ENCODE assay signal across 1 cellular context in the genomic region with DNA sequence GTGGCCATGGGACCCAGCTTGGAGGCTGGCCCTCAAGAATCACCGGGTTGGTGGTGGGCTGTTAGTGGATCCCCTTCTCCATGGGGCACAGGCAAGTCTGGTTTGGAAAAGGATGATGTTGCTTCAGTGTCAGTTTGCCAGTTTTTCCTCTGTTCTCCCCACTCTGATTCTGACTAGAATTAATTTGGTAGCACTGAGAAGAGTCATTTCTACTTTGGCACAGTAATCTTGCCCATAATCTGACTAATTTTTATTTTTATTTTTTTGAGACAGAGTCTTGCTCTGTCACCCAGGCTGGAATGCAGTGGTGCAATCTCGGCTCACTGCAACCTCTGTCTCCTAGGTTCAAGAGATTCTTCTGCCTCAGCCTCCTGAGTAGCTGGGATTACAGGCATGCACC.
TF ChIP-seq lines count a peak whose summit lies in the region.

No MANE protein-coding gene starts in this region.

TF ChIP-seq in IMR-90, 13 proteins besides CTCF, POLR2A, EP300 and RAD21:
- TF ChIP-seq CEBPB (IDR thresholded peaks at IDR 0.05; ENCODE audit: low read depth, low read length): peak; percentile 30; the same call in 1 of the 2 replicates
